ENCODE assay signal across 26 cellular contexts in genomic region chr4:9946171-9946570, GRCh38.
"Had no signal": no experiment of that assay in that cellular context is flagged by ENCODE, and none has a peak within 500 bp of the region (broad histone marks: within the 10 kb centered on the region; RNA-seq: fewer than 3 reads in every experiment).

No MANE protein-coding gene starts in this region.

- H3K4me1 Mint-ChIP-seq: naive thymus-derived CD4-positive, alpha-beta T cell; stimulated activated naive B cell treated with anti-CD40 and anti-IgM and Interleukin-4, amounts not matched to agents 10 μg/mL and 1 μg/mL and 100 μg/mL, for 72 hours had no signal

- H3K4me1 ChIP-seq: left lung, testis, thyroid gland, transverse colon, upper lobe of left lung had no signal

- FAIRE-seq: kidney, urothelium cell line had no signal

- DNase-seq: hippocampal formation; kidney; left colon; left lung; midbrain; mucosa of descending colon; naive thymus-derived CD4-positive, alpha-beta T cell; ovary; stimulated activated CD4-positive, alpha-beta T cell treated with anti-CD3 and anti-CD28 coated beads, Interleukin-12 subunit alpha, Interleukin-12 subunit beta, amount 100 ng/mL, for 4 hours; stimulated activated CD4-positive, alpha-beta T cell treated with anti-CD3 and anti-CD28 coated beads, Interleukin-15, amount 100 ng/mL, for 24 hours; stimulated activated CD4-positive, alpha-beta T cell treated with anti-CD3 and anti-CD28 coated beads, Interleukin-2, amount 100 ng/mL, for 24 hours; stimulated activated CD4-positive, alpha-beta T cell treated with anti-CD3 and anti-CD28 coated beads, Interleukin-4, amount 100 ng/mL, for 1 hour; stimulated activated naive B cell treated with anti-CD40 and anti-IgM and Interleukin-4, amounts not matched to agents 10 μg/mL and 1 μg/mL and 100 μg/mL, for 72 hours; stimulated activated naive CD8-positive, alpha-beta T cell treated with anti-CD3 and anti-CD28 coated beads, Interleukin-15, Interleukin-2, amounts not matched to agents 100 U/mL and 50 U/mL, for 24 hours; stomach; testis; thyroid gland; transverse colon; upper lobe of left lung had no signal

- H3K27ac ChIP-seq: left lung, ovary, right atrium auricular region, skin epidermis, stomach, testis, thyroid gland, transverse colon, upper lobe of left lung had no signal

- H3K27me3 ChIP-seq: left lung, ovary, right atrium auricular region, stomach, testis, thyroid gland, transverse colon, upper lobe of left lung had no signal

- H3K9me3 Mint-ChIP-seq: naive thymus-derived CD4-positive, alpha-beta T cell; natural killer cell treated with Interleukin-12 subunit alpha and Interleukin-12 subunit beta and Interleukin-15 and Interleukin-18, amount 100 ng/mL, for 72 hours; stimulated activated naive B cell treated with anti-CD40 and anti-IgM and Interleukin-4, amounts not matched to agents 10 μg/mL and 1 μg/mL and 100 μg/mL, for 72 hours had no signal

- H3K36me3 ChIP-seq: left lung, ovary, right atrium auricular region, stomach, thyroid gland, transverse colon, upper lobe of left lung had no signal

- H3K27me3 Mint-ChIP-seq: progenitor cell of endocrine pancreas had no signal

- H3K36me3 Mint-ChIP-seq: naive thymus-derived CD4-positive, alpha-beta T cell; natural killer cell treated with Interleukin-12 subunit alpha and Interleukin-12 subunit beta and Interleukin-15 and Interleukin-18, amount 100 ng/mL, for 72 hours; stimulated activated naive B cell treated with anti-CD40 and anti-IgM and Interleukin-4, amounts not matched to agents 10 μg/mL and 1 μg/mL and 100 μg/mL, for 72 hours had no signal

- H3K27ac Mint-ChIP-seq: naive thymus-derived CD4-positive, alpha-beta T cell; natural killer cell treated with Interleukin-12 subunit alpha and Interleukin-12 subunit beta and Interleukin-15 and Interleukin-18, amount 100 ng/mL, for 72 hours; progenitor cell of endocrine pancreas; stimulated activated naive B cell treated with anti-CD40 and anti-IgM and Interleukin-4, amounts not matched to agents 10 μg/mL and 1 μg/mL and 100 μg/mL, for 72 hours had no signal

- H3K4me3 ChIP-seq: left lung, lung, mucosa of descending colon, ovary, right atrium auricular region, skin epidermis, stomach, testis, thyroid gland, transverse colon, upper lobe of left lung had no signal

- ATAC-seq: left colon; left lung; mucosa of descending colon; naive thymus-derived CD4-positive, alpha-beta T cell; natural killer cell treated with Interleukin-12 subunit alpha and Interleukin-12 subunit beta and Interleukin-15 and Interleukin-18, amount 100 ng/mL, for 72 hours; sciatic nerve; stimulated activated naive B cell treated with anti-CD40 and anti-IgM and Interleukin-4, amounts not matched to agents 10 μg/mL and 1 μg/mL and 100 μg/mL, for 72 hours; stimulated activated naive CD8-positive, alpha-beta T cell treated with anti-CD3 and anti-CD28 coated beads, Interleukin-15, Interleukin-2, amounts not matched to agents 100 U/mL and 50 U/mL, for 24 hours had no signal

- H3K4me3 Mint-ChIP-seq: naive thymus-derived CD4-positive, alpha-beta T cell; natural killer cell treated with Interleukin-12 subunit alpha and Interleukin-12 subunit beta and Interleukin-15 and Interleukin-18, amount 100 ng/mL, for 72 hours; stimulated activated naive B cell treated with anti-CD40 and anti-IgM and Interleukin-4, amounts not matched to agents 10 μg/mL and 1 μg/mL and 100 μg/mL, for 72 hours had no signal

- H3K9me3 ChIP-seq: left lung, mucosa of descending colon, ovary, right atrium auricular region, stomach, testis, thyroid gland, transverse colon, upper lobe of left lung had no signal
